In the genomic region with DNA sequence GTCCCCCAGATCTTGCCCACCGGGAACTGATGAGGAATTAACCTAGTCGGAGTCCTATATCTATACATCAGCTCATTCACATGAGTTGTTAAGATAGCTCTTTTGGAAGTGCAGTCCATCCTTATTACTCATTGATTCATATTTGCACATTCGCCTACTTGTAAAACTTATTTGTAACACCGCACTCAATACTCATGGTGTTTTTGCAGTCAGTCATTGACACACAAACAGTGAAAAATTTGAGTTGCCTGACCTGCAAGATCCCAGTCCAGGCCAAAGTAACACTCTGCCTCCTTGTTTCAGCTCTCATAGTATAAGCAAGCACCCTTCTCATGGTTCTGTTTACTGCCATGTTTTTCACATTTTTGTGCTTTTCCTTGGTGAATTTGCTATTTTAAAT, we compare ENCODE assay signal across 16 cellular contexts.
"Had no signal": no experiment of that assay in that cellular context is flagged by ENCODE, and none has a peak within 500 bp of the region (broad histone marks: within the 10 kb centered on the region; RNA-seq: fewer than 3 reads in every experiment).

No MANE protein-coding gene starts in this region.

- H3K4me3 ChIP-seq: coronary artery, heart left ventricle, lung, psoas muscle had no signal

- ATAC-seq: heart left ventricle, left colon, left ventricle myocardium superior, sciatic nerve had no signal

- DNase-seq: effector CD4-positive, alpha-beta T cell; endodermal cell; heart left ventricle; hippocampal formation; left colon; left ventricle myocardium superior; midbrain; naive B cell; psoas muscle; stimulated activated CD4-positive, alpha-beta T cell treated with anti-CD3 and anti-CD28 coated beads, Interleukin-2, amount 100 ng/mL, for 24 hours; stimulated activated naive CD4-positive, alpha-beta T cell treated with Interleukin-2 at 50 U/mL for 16 hours; trophoblast cell had no signal

- H3K27me3 ChIP-seq: heart left ventricle had no signal

- FAIRE-seq: frontal cortex had no signal

- H3K27ac ChIP-seq: coronary artery, heart left ventricle, psoas muscle had no signal

- H3K9me3 ChIP-seq: heart left ventricle, psoas muscle had no signal
